ENCODE assay signal across 20 cellular contexts in the genomic region with DNA sequence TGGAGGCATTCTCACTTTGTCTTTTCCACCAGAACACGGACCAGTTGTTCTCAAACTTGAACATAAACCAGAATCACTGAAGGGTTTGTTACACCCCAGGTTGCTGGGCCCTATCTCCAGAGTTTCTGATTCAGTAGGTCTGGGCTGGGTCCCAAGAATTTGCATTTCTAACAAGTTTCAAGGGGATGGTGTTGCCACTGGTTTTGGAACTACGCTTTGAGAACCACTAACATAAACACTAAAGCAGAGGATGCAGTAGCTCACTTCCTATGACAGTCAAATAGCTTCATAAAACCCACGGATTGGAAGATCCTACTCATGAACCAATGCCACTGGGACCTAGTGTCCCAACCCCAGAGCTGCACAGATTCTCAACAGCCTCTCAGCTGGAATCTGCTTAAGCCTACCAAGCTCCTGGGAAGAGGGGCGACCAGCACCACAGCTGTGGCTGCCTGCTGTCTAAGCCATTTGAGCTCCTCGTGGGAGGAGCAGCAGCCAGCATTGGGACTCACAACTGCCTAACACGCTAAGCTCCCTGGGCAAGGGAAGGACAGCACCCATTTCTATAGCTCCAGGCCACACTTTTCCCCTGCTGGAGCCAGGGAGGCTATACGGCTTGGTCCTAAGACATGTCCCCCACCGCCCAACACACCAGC.
"Had no signal": no experiment of that assay in that cellular context is flagged by ENCODE, and none has a peak within 500 bp of the region (broad histone marks: within the 10 kb centered on the region; RNA-seq: fewer than 3 reads in every experiment).

No MANE protein-coding gene starts in this region.

- ATAC-seq: activated CD4-positive, alpha-beta T cell treated with anti-CD3 and anti-CD28 coated beads for 36 hours; activated naive CD4-positive, alpha-beta T cell treated with anti-CD3 and anti-CD28 coated beads, Interleukin-2, amount 50 U/mL, for 72 hours; body of pancreas; left lung; psoas muscle; right cardiac atrium; stimulated activated naive CD8-positive, alpha-beta T cell treated with anti-CD3 and anti-CD28 coated beads, Interleukin-15, amount 100 ng/mL, for 72 hours had no signal

- H3K4me3 ChIP-seq: adrenal gland, body of pancreas, esophagus squamous epithelium, left lung, psoas muscle had no signal

- H3K27ac ChIP-seq: adrenal gland, body of pancreas, esophagus squamous epithelium, left lung, psoas muscle had no signal

- H3K36me3 ChIP-seq: adrenal gland, esophagus squamous epithelium, left lung had no signal

- DNase-seq: activated CD4-positive, alpha-beta T cell treated with anti-CD3 and anti-CD28 coated beads for 36 hours; activated CD4-positive, alpha-beta T cell treated with anti-CD3 and anti-CD28 coated beads, Interleukin-2, amount 50 U/mL, for 48 hours; activated gamma-delta T cell treated with Interleukin-2 at 50 U/mL for 16 hours; activated T-cell treated with anti-CD3 and anti-CD28 coated beads for 4 hours; adrenal gland; body of pancreas; dermis blood vessel endothelial cell; effector memory CD4-positive, alpha-beta T cell; esophagus squamous epithelium; foreskin melanocyte; head of caudate nucleus; left lung; psoas muscle; right cardiac atrium; small intestine; stimulated activated CD4-positive, alpha-beta T cell treated with anti-CD3 and anti-CD28 coated beads, Interleukin-15, amount 100 ng/mL, for 24 hours; stimulated activated CD4-positive, alpha-beta T cell treated with anti-CD3 and anti-CD28 coated beads, Interleukin-4, amount 100 ng/mL, for 1 hour; stimulated activated naive CD8-positive, alpha-beta T cell treated with anti-CD3 and anti-CD28 coated beads, Interleukin-15, amount 100 ng/mL, for 72 hours; trophoblast cell had no signal

- H3K9me3 ChIP-seq: adrenal gland, body of pancreas, esophagus squamous epithelium, left lung, psoas muscle had no signal

- H3K4me1 ChIP-seq: adrenal gland, body of pancreas, left lung, psoas muscle had no signal

- H3K27me3 ChIP-seq: adrenal gland, body of pancreas, left lung had no signal
